21 cellular contexts compared by ENCODE assay signal in the genomic region with DNA sequence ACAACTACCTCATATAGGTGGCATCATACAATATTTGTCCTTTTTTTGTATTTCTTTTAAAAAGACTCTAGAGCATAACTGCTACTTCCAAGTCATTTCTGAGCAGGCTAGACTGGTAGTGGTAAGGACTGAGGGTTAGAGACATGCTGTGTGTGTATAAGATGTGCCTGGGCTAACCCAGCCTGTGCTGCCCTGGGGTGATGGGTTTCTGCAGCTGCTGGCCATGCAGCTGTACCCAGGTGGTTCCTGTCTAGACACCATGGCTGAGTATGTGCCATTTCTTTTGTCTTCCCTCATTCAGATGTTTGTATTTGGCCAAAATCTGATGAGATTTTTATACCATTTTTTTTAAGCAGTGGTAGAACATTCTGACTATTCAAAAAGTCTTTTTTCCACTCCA.
"Had no signal": no experiment of that assay in that cellular context is flagged by ENCODE, and none has a peak within 500 bp of the region (broad histone marks: within the 10 kb centered on the region; RNA-seq: fewer than 3 reads in every experiment).

No MANE protein-coding gene starts in this region.

- H3K36me3 Mint-ChIP-seq: activated naive CD8-positive, alpha-beta T cell treated with anti-CD3 and anti-CD28 coated beads for 36 hours had no signal

- H3K27ac ChIP-seq: breast epithelium, colonic mucosa, lower lobe of right lung, sigmoid colon, testis, upper lobe of left lung had no signal

- H3K4me1 Mint-ChIP-seq: activated naive CD8-positive, alpha-beta T cell treated with anti-CD3 and anti-CD28 coated beads for 36 hours; central memory CD8-positive, alpha-beta T cell; naive thymus-derived CD4-positive, alpha-beta T cell had no signal

- H3K4me3 ChIP-seq: breast epithelium, colonic mucosa, lower lobe of right lung, sigmoid colon, testis, upper lobe of left lung had no signal

- H3K4me3 Mint-ChIP-seq: activated naive CD8-positive, alpha-beta T cell treated with anti-CD3 and anti-CD28 coated beads for 36 hours; activated T-cell treated with anti-CD3 and anti-CD28 coated beads, Interleukin-2, amount 50 U/mL, for 4 hours; central memory CD8-positive, alpha-beta T cell; naive thymus-derived CD4-positive, alpha-beta T cell; T-helper 1 cell treated with Interleukin-12 subunit alpha and Interleukin-12 subunit beta and Interleukin-4 antibody, amounts not matched to agents 30 μg/mL and 1 μg/mL, for 36 hours; WTC11 had no signal

- DNase-seq: activated CD8-positive, alpha-beta memory T cell treated with anti-CD3 and anti-CD28 coated beads for 24 hours; activated CD8-positive, alpha-beta memory T cell treated with anti-CD3 and anti-CD28 coated beads, Interleukin-2, amount 50 U/mL, for 48 hours; activated naive CD4-positive, alpha-beta T cell; activated naive CD8-positive, alpha-beta T cell treated with anti-CD3 and anti-CD28 coated beads for 36 hours; activated T-cell treated with anti-CD3 and anti-CD28 coated beads, Interleukin-2, amount 50 U/mL, for 4 hours; colonic mucosa; foreskin fibroblast; kidney; lower lobe of right lung; naive thymus-derived CD4-positive, alpha-beta T cell; sigmoid colon; stimulated activated CD4-positive, alpha-beta T cell treated with anti-CD3 and anti-CD28 coated beads, Interleukin-4, amount 100 ng/mL, for 1 hour; stimulated activated naive CD4-positive, alpha-beta T cell; T1000; testis had no signal

- H3K27ac Mint-ChIP-seq: activated naive CD8-positive, alpha-beta T cell treated with anti-CD3 and anti-CD28 coated beads for 36 hours; activated T-helper 2 cell treated with anti-CD3 and anti-CD28 coated beads, Interferon-gamma antibody, Interleukin-2, Interleukin-4, amounts not matched to agents 10 μg/mL and 5 μg/mL and 100 μg/mL, durations not matched to agents 14 hours and 24 hours and 36 hours; naive thymus-derived CD4-positive, alpha-beta T cell; T-helper 1 cell treated with Interleukin-12 subunit alpha and Interleukin-12 subunit beta and Interleukin-4 antibody, amounts not matched to agents 30 μg/mL and 1 μg/mL, for 36 hours; WTC11 had no signal

- H3K27me3 ChIP-seq: breast epithelium, colonic mucosa, sigmoid colon, testis, upper lobe of left lung had no signal

- H3K9me3 Mint-ChIP-seq: activated T-cell treated with anti-CD3 and anti-CD28 coated beads, Interleukin-2, amount 50 U/mL, for 4 hours; activated T-helper 2 cell treated with anti-CD3 and anti-CD28 coated beads, Interferon-gamma antibody, Interleukin-2, Interleukin-4, amounts not matched to agents 10 μg/mL and 5 μg/mL and 100 μg/mL, durations not matched to agents 14 hours and 24 hours and 36 hours; central memory CD8-positive, alpha-beta T cell; T-helper 1 cell treated with Interleukin-12 subunit alpha and Interleukin-12 subunit beta and Interleukin-4 antibody, amounts not matched to agents 30 μg/mL and 1 μg/mL, for 36 hours had no signal

- ATAC-seq: activated T-cell treated with anti-CD3 and anti-CD28 coated beads, Interleukin-2, amount 50 U/mL, for 4 hours; lower lobe of right lung; naive thymus-derived CD4-positive, alpha-beta T cell; WTC11 had no signal
